Comparison of ENCODE assay signal across 19 cellular contexts in the genomic region with DNA sequence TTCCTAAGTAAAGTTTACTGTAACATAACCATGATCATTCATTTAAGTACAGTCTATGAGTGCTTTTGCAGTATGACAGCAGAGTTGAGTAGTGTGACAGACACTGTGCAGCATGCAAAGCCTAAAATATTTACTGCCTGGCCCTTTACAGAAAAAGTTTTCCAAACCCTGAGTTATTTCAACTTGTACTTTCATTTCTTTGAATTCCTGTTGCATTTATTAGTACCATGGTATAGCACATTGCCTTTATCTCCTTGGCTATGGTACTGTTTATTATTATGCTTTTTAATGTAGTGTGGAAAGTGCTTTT.
"Had no signal": no experiment of that assay in that cellular context is flagged by ENCODE, and none has a peak within 500 bp of the region (broad histone marks: within the 10 kb centered on the region; RNA-seq: fewer than 3 reads in every experiment).

No MANE protein-coding gene starts in this region.

- ATAC-seq: naive thymus-derived CD4-positive, alpha-beta T cell; stimulated activated effector memory CD8-positive, alpha-beta T cell treated with anti-CD3 and anti-CD28 coated beads, Interleukin-12 subunit alpha, Interleukin-12 subunit beta, amount 100 ng/mL, for 72 hours had no signal

- H3K36me3 ChIP-seq: neural progenitor cell, prostate gland, right lobe of liver, stomach, upper lobe of left lung had no signal

- FAIRE-seq: islet of Langerhans had no signal

- DNase-seq: activated CD4-positive, alpha-beta T cell treated with anti-CD3 and anti-CD28 coated beads, Interleukin-2, amount 50 U/mL, for 1 hour; activated CD4-positive, CD25-positive, alpha-beta regulatory T cell treated with anti-CD3 and anti-CD28 coated beads, Interleukin-2, amount 50 U/mL, for 72 hours; activated CD8-positive, alpha-beta memory T cell treated with anti-CD3 and anti-CD28 coated beads, Interleukin-2, amount 50 U/mL, for 48 hours; activated effector memory CD4-positive, alpha-beta T cell treated with Interleukin-2 at 50 U/mL for 16 hours; activated naive CD4-positive, alpha-beta T cell treated with anti-CD3 and anti-CD28 coated beads, Interleukin-2, amount 50 U/mL, for 16 hours; activated T-cell treated with anti-CD3 and anti-CD28 coated beads, Interleukin-2, amount 50 U/mL, for 48 hours; aorta; effector CD8-positive, alpha-beta T cell; mesenchymal stem cell; naive thymus-derived CD4-positive, alpha-beta T cell; right lobe of liver; stimulated activated CD4-positive, alpha-beta T cell treated with anti-CD3 and anti-CD28 coated beads, Interleukin-4, amount 100 ng/mL, for 24 hours; stomach; T1000 had no signal

- H3K27ac Mint-ChIP-seq: neural progenitor cell; stimulated activated effector memory CD8-positive, alpha-beta T cell treated with anti-CD3 and anti-CD28 coated beads, Interleukin-12 subunit alpha, Interleukin-12 subunit beta, amount 100 ng/mL, for 72 hours had no signal

- H3K27ac ChIP-seq: neural progenitor cell, prostate gland, right lobe of liver, stomach, upper lobe of left lung had no signal

- H3K27me3 Mint-ChIP-seq: naive thymus-derived CD4-positive, alpha-beta T cell had no signal

- H3K4me1 ChIP-seq: prostate gland had no signal

- H3K9me3 Mint-ChIP-seq: naive thymus-derived CD4-positive, alpha-beta T cell; neural progenitor cell; stimulated activated effector memory CD8-positive, alpha-beta T cell treated with anti-CD3 and anti-CD28 coated beads, Interleukin-12 subunit alpha, Interleukin-12 subunit beta, amount 100 ng/mL, for 72 hours had no signal

- H2AFZ ChIP-seq: neural progenitor cell had no signal

- H3K27me3 ChIP-seq: neural progenitor cell, right lobe of liver, stomach, upper lobe of left lung had no signal

- H3K9me3 ChIP-seq: prostate gland, right lobe of liver, stomach, upper lobe of left lung had no signal

- H3K9ac ChIP-seq: neural progenitor cell had no signal

- H3K4me3 ChIP-seq: neural progenitor cell, prostate gland, right lobe of liver, stomach, upper lobe of left lung had no signal

- H3K4me3 Mint-ChIP-seq: neural progenitor cell; stimulated activated effector memory CD8-positive, alpha-beta T cell treated with anti-CD3 and anti-CD28 coated beads, Interleukin-12 subunit alpha, Interleukin-12 subunit beta, amount 100 ng/mL, for 72 hours had no signal
